In the genomic region with DNA sequence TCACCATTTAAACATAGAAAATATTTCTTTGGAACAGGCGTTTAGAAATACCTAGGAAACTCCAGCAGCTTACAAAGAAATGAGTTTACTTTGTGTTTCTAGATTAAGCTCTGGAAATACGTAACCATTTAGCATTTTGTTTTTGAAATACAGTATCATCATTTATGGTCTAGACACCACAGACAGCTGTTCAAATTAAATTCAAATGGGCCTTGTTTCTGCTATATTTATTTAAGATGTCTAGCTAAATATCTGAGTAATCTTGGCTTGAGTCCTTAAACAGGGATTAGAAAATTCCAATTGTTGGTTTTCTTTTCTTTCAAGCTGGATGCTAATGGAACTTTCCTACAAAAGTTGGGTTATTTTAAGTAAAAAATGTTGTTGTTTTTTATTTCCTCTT, we compare ENCODE assay signal across 28 cellular contexts.
DNase-seq lines count a peak whose midpoint lies in the region; FAIRE-seq and TF ChIP-seq lines count a peak whose summit lies in the region.
"Had no signal": no experiment of that assay in that cellular context is flagged by ENCODE, and none has a peak within 500 bp of the region (broad histone marks: within the 10 kb centered on the region; RNA-seq: fewer than 3 reads in every experiment).

No MANE protein-coding gene starts in this region.

- H3K27me3 Mint-ChIP-seq in nephron (ENCODE audit: low read depth): no peaks in the 10 kb centered on the region
- no peaks in the 10 kb centered on the region for H3K27me3 Mint-ChIP-seq in activated naive CD4-positive, alpha-beta T cell treated with anti-CD3 and anti-CD28 coated beads, Interleukin-2, amount 10 ng/mL, durations not matched to agents 7 days and 5 days

- DNase-seq in AG10803 (ENCODE audit: low read depth): peak; percentile 83
- peak; percentile 16 for DNase-seq in M059J (ENCODE audit: low read depth)
- no peak for DNase-seq in NCI-H526 (lab: John Stamatoyannopoulos, UW)
- DNase-seq in activated naive CD4-positive, alpha-beta T cell treated with anti-CD3 and anti-CD28 coated beads, Interleukin-2, amount 10 ng/mL, durations not matched to agents 7 days and 5 days: no peak
- DNase-seq in HuH-7.5 (ENCODE audit: low spot score): no peak
- DNase-seq in NCI-H128 (lab: John Stamatoyannopoulos, UW; ENCODE audit: unreplicated experiment): no peak
- DNase-seq: activated CD4-positive, alpha-beta T cell treated with anti-CD3 and anti-CD28 coated beads for 4 hours; CD8-positive, alpha-beta T cell; cerebellar nuclear complex; effector CD4-positive, alpha-beta T cell; GF-D8; heart left ventricle; Karpas-422; NCI-H1048; NCI-H187 treated with DMSO at 0.1 percent for 48 hours; NCI-H748 treated with DMSO at 0.1 percent for 48 hours; SHP77 treated with DMSO at 0.1 percent for 48 hours; T-cell; testis; uterus had no signal

- H3K27ac Mint-ChIP-seq in nephron: peak overlapping the region in 2 of 3 experiments; percentile 42 to 82
- H3K27ac Mint-ChIP-seq in activated naive CD4-positive, alpha-beta T cell treated with anti-CD3 and anti-CD28 coated beads, Interleukin-2, amount 10 ng/mL, durations not matched to agents 7 days and 5 days: no peak overlapping the region
- H3K27ac Mint-ChIP-seq: activated naive CD4-positive, alpha-beta T cell treated with anti-CD3 and anti-CD28 coated beads, Interleukin-2, amount 50 U/mL, for 24 hours; activated T-helper 1 cell treated with anti-CD3 and anti-CD28 coated beads, Interleukin-12 subunit alpha, Interleukin-12 subunit beta, Interleukin-2, Interleukin-4 antibody, amounts not matched to agents 30 ng/mL and 10 ng/mL and 1 ng/mL, durations not matched to agents 14 hours and 24 hours and 36 hours; CD8-positive, alpha-beta T cell; mesothelial cell of epicardium; stimulated activated memory B cell treated with anti-CD40 and anti-IgM and Interleukin-4, amounts not matched to agents 10 μg/mL and 1 μg/mL and 100 μg/mL, for 72 hours; T-cell had no signal

- CTCF ChIA-PET in activated naive CD4-positive, alpha-beta T cell treated with anti-CD3 and anti-CD28 coated beads, Interleukin-2, amount 10 ng/mL, durations not matched to agents 7 days and 5 days (lab: Charles Lee): no interaction called here

- no peak overlapping the region for H3K4me3 ChIP-seq in AG10803 (ENCODE audit: low read length)
- H3K4me3 ChIP-seq: ascending aorta, heart left ventricle, testis, uterus had no signal

- FAIRE-seq in endometrium (lab: Jason Lieb, UNC): peak; percentile 88
- FAIRE-seq: HTR-8/SVneo had no signal

- no peaks in the 10 kb centered on the region for H3K9me3 Mint-ChIP-seq in nephron
- H3K9me3 Mint-ChIP-seq in activated naive CD4-positive, alpha-beta T cell treated with anti-CD3 and anti-CD28 coated beads, Interleukin-2, amount 10 ng/mL, durations not matched to agents 7 days and 5 days: no peaks in the 10 kb centered on the region
- H3K9me3 Mint-ChIP-seq: activated T-helper 1 cell treated with anti-CD3 and anti-CD28 coated beads, Interleukin-12 subunit alpha, Interleukin-12 subunit beta, Interleukin-2, Interleukin-4 antibody, amounts not matched to agents 30 ng/mL and 10 ng/mL and 1 ng/mL, durations not matched to agents 14 hours and 24 hours and 36 hours; CD8-positive, alpha-beta T cell had no signal

- H3K36me3 Mint-ChIP-seq in nephron (ENCODE audit: low read depth): no peaks in the 10 kb centered on the region
- H3K36me3 Mint-ChIP-seq in activated naive CD4-positive, alpha-beta T cell treated with anti-CD3 and anti-CD28 coated beads, Interleukin-2, amount 10 ng/mL, durations not matched to agents 7 days and 5 days: no peaks in the 10 kb centered on the region
- H3K36me3 Mint-ChIP-seq: activated naive CD4-positive, alpha-beta T cell treated with anti-CD3 and anti-CD28 coated beads, Interleukin-2, amount 50 U/mL, for 24 hours; CD8-positive, alpha-beta T cell; mesothelial cell of epicardium; stimulated activated memory B cell treated with anti-CD40 and anti-IgM and Interleukin-4, amounts not matched to agents 10 μg/mL and 1 μg/mL and 100 μg/mL, for 72 hours; T-cell had no signal

- peaks cover 15% of the 10 kb centered on the region for H3K4me1 Mint-ChIP-seq in nephron
- no peaks in the 10 kb centered on the region for H3K4me1 Mint-ChIP-seq in activated naive CD4-positive, alpha-beta T cell treated with anti-CD3 and anti-CD28 coated beads, Interleukin-2, amount 10 ng/mL, durations not matched to agents 7 days and 5 days
- H3K4me1 Mint-ChIP-seq: activated naive CD4-positive, alpha-beta T cell treated with anti-CD3 and anti-CD28 coated beads, Interleukin-2, amount 50 U/mL, for 24 hours; stimulated activated memory B cell treated with anti-CD40 and anti-IgM and Interleukin-4, amounts not matched to agents 10 μg/mL and 1 μg/mL and 100 μg/mL, for 72 hours; T-cell had no signal

- no peak overlapping the region for H3K4me3 Mint-ChIP-seq in nephron
- no peak overlapping the region for H3K4me3 Mint-ChIP-seq in activated naive CD4-positive, alpha-beta T cell treated with anti-CD3 and anti-CD28 coated beads, Interleukin-2, amount 10 ng/mL, durations not matched to agents 7 days and 5 days
- H3K4me3 Mint-ChIP-seq: activated naive CD4-positive, alpha-beta T cell treated with anti-CD3 and anti-CD28 coated beads, Interleukin-2, amount 50 U/mL, for 24 hours; activated T-helper 1 cell treated with anti-CD3 and anti-CD28 coated beads, Interleukin-12 subunit alpha, Interleukin-12 subunit beta, Interleukin-2, Interleukin-4 antibody, amounts not matched to agents 30 ng/mL and 10 ng/mL and 1 ng/mL, durations not matched to agents 14 hours and 24 hours and 36 hours; CD8-positive, alpha-beta T cell; mesothelial cell of epicardium; stimulated activated memory B cell treated with anti-CD40 and anti-IgM and Interleukin-4, amounts not matched to agents 10 μg/mL and 1 μg/mL and 100 μg/mL, for 72 hours; T-cell had no signal

- no peak for TF ChIP-seq CTCF in AG10803 (conservative IDR thresholded peaks at IDR 0.05; ENCODE audit: low read length)
- no peak for TF ChIP-seq CTCF in nephron (IDR thresholded peaks at IDR 0.05; ENCODE audit: unreplicated experiment in 3 of 3)

Comparison
In these comparisons a context has a peak if more than half of its experiments do, and no peak if none do; other contexts are left out.
1. DNase-seq: peak in AG10803 (single experiment) and M059J (single experiment); none in NCI-H526 (0 of 2), activated naive CD4-positive, alpha-beta T cell treated with anti-CD3 and anti-CD28 coated beads, Interleukin-2, amount 10 ng/mL, durations not matched to agents 7 days and 5 days (single experiment), HuH-7.5 (single experiment) and NCI-H128 (single experiment).